Comparison of ENCODE assay signal across 1 cellular context in genomic region chr20:1118336-1119127, GRCh38.
TF ChIP-seq lines count a peak whose summit lies in the region.

PSMF1 (plus strand) TSS chr20:1118602; CDS start chr20:1118774, 172 bp downstream.

TF ChIP-seq in K562, 482 proteins besides CTCF, POLR2A, EP300 and RAD21 (continued from another document and continues in another):
- TF ChIP-seq HLTF (IDR thresholded peaks at IDR 0.05) (0 out of 2 replicates have a peak, but pooled peaks have one; percentile 6), GTF2E2 (tag; IDR thresholded peaks at IDR 0.05) (peak; percentile 80), IFI16 (CRISPR knock-in tag; IDR thresholded peaks at IDR 0.05) (no peak), RBM34 (IDR thresholded peaks at IDR 0.05; ENCODE audit: borderline replicate concordance, insufficient read depth, low read length) (no peak), CHAMP1 (IDR thresholded peaks at IDR 0.05) (no peak), KDM2B (CRISPR knock-in tag; IDR thresholded peaks at IDR 0.05) (no peak), BCLAF1 (IDR thresholded peaks at IDR 0.05; ENCODE audit: borderline replicate concordance in 1 of 2, control insufficient read depth in 1 of 2, low read depth in 2 of 2, low read length in 1 of 2) (peak in 1 of 2 experiments; percentile 94; a peak in 2 of 4 replicates), CBX8 (IDR thresholded peaks at IDR 0.05; ENCODE audit: borderline replicate concordance, extremely low read depth, low read depth, low read length, poor library complexity, severe bottlenecking) (no peak), MXD1 (CRISPR knock-in tag; IDR thresholded peaks at IDR 0.05; ENCODE audit: borderline replicate concordance, poor library complexity, severe bottlenecking) (no peak), ZC3H11A (IDR thresholded peaks at IDR 0.05; ENCODE audit: low read depth, low read length) (peak; percentile 98), ZNF347 (CRISPR knock-in tag; IDR thresholded peaks at IDR 0.05; ENCODE audit: low read depth) (no peak), ZNF174 (CRISPR knock-in tag; IDR thresholded peaks at IDR 0.05) (no peak), RBFOX2 (IDR thresholded peaks at IDR 0.05; ENCODE audit: low read depth, low read length) (peak; percentile 90), UBTF (IDR thresholded peaks at IDR 0.05; ENCODE audit: borderline replicate concordance in 1 of 2, low read depth in 2 of 2, low read length in 2 of 2) (peak; percentile 65; a peak in 2 of 4 replicates), CEBPG (CRISPR knock-in tag; IDR thresholded peaks at IDR 0.05) (no peak), CEBPG (tag; conservative IDR thresholded peaks at IDR 0.05 in 1 of 2, IDR thresholded peaks at IDR 0.05 in 1 of 2) (no peak), SMARCA4 (IDR thresholded peaks at IDR 0.05) (no peak), ZNF668 (CRISPR knock-in tag; IDR thresholded peaks at IDR 0.05) (no peak), ZBTB33 (CRISPR knock-in tag; IDR thresholded peaks at IDR 0.05) (peak; percentile 64; the same call in 1 of the 2 replicates), ILK (tag; IDR thresholded peaks at IDR 0.05; ENCODE audit: borderline replicate concordance, low read depth) (no peak), DDX20 (tag; IDR thresholded peaks at IDR 0.05; ENCODE audit: low read depth) (no peak), FOXJ3 (CRISPR knock-in tag; IDR thresholded peaks at IDR 0.05) (no peak), ZNF311 (CRISPR knock-in tag; IDR thresholded peaks at IDR 0.05) (no peak), HSF4 (CRISPR knock-in tag; IDR thresholded peaks at IDR 0.05; ENCODE audit: borderline replicate concordance) (no peak), PURB (CRISPR knock-in tag; IDR thresholded peaks at IDR 0.05; ENCODE audit: low read depth) (no peak), SREBF1 (IDR thresholded peaks at IDR 0.05; ENCODE audit: borderline replicate concordance, low read depth, low read length) (0 out of 2 replicates have a peak, but pooled peaks have one; percentile 51), TRIM28 (IDR thresholded peaks at IDR 0.05) (0 out of 2 replicates have a peak, but pooled peaks have one; percentile 22), CAMTA2 (CRISPR knock-in tag; conservative IDR thresholded peaks at IDR 0.05) (no peak), THRB (CRISPR knock-in tag; conservative IDR thresholded peaks at IDR 0.05) (no peak), NFIC (IDR thresholded peaks at IDR 0.05) (peak; percentile 59), ZNF830 (CRISPR knock-in tag; IDR thresholded peaks at IDR 0.05) (no peak), KAT7 (CRISPR knock-in tag; IDR thresholded peaks at IDR 0.05; ENCODE audit: borderline replicate concordance) (peak; percentile 69; the same call in 1 of the 2 replicates), SUPT5H (IDR thresholded peaks at IDR 0.05) (peak; percentile 79), LARP7 (IDR thresholded peaks at IDR 0.05) (no peak), ZNF75A (CRISPR knock-in tag; IDR thresholded peaks at IDR 0.05) (no peak), PML (IDR thresholded peaks at IDR 0.05; ENCODE audit: low read length) (peak; percentile 73), ZNF785 (CRISPR knock-in tag; IDR thresholded peaks at IDR 0.05) (no peak), THRAP3 (IDR thresholded peaks at IDR 0.05; ENCODE audit: borderline replicate concordance) (no peak), PCBP1 (IDR thresholded peaks at IDR 0.05; ENCODE audit: low read depth, low read length, poor library complexity, severe bottlenecking) (peak; percentile 84), FOXP1 (CRISPR knock-in tag; IDR thresholded peaks at IDR 0.05) (no peak), ZNF699 (CRISPR knock-in tag; IDR thresholded peaks at IDR 0.05; ENCODE audit: insufficient replicate concordance) (no peak), HDAC3 (IDR thresholded peaks at IDR 0.05; ENCODE audit: borderline replicate concordance, partially characterized antibody) (no peak), ZNF280A (IDR thresholded peaks at IDR 0.05; ENCODE audit: low read depth, partially characterized antibody) (no peak), SMARCB1 (IDR thresholded peaks at IDR 0.05; ENCODE audit: insufficient read length, low read depth) (no peak), DPF2 (IDR thresholded peaks at IDR 0.05) (no peak), ZFP36 (IDR thresholded peaks at IDR 0.05; ENCODE audit: low read depth, low read length, partially characterized antibody) (no peak), ZFPM2 (CRISPR knock-in tag; IDR thresholded peaks at IDR 0.05) (no peak), KLF10 (CRISPR knock-in tag; IDR thresholded peaks at IDR 0.05) (no peak), SMARCA5 (IDR thresholded peaks at IDR 0.05) (no peak), PATZ1 (CRISPR knock-in tag; IDR thresholded peaks at IDR 0.05; ENCODE audit: borderline replicate concordance) (no peak), IRF1 (CRISPR knock-in tag; IDR thresholded peaks at IDR 0.05; ENCODE audit: borderline replicate concordance) (no peak), MECOM (CRISPR knock-in tag; IDR thresholded peaks at IDR 0.05) (no peak), CEBPB (tag; IDR thresholded peaks at IDR 0.05) (no peak), BCL6 (CRISPR knock-in tag; IDR thresholded peaks at IDR 0.05) (no peak), TCF15 (CRISPR knock-in tag; IDR thresholded peaks at IDR 0.05) (no peak), GABPB2 (CRISPR knock-in tag; conservative IDR thresholded peaks at IDR 0.05) (no peak), RBBP5 (IDR thresholded peaks at IDR 0.05; ENCODE audit: borderline replicate concordance, insufficient read depth, low read length, poor library complexity, severe bottlenecking) (peak; percentile 92), ZNF561 (CRISPR knock-in tag; conservative IDR thresholded peaks at IDR 0.05) (no peak)
